Comparison of ENCODE assay signal across 16 cellular contexts in genomic region chr6:150492507-150492906, GRCh38.
DNase-seq lines count a peak whose midpoint lies in the region; ATAC-seq, FAIRE-seq and TF ChIP-seq lines count a peak whose summit lies in the region.
"Had no signal": no experiment of that assay in that cellular context is flagged by ENCODE, and none has a peak within 500 bp of the region (broad histone marks: within the 10 kb centered on the region; RNA-seq: fewer than 3 reads in every experiment).

No MANE protein-coding gene starts in this region.

- peak overlapping the region; percentile 78 for H3K4me2 ChIP-seq in PC-3 (ENCODE audit: low read length)

- FAIRE-seq in H54 (lab: Jason Lieb, UNC): peak; percentile 36
- no peak for FAIRE-seq in bronchial epithelial cell (lab: Jason Lieb, UNC)
- FAIRE-seq: H1 had no signal

- peaks cover 12% of the 10 kb centered on the region for H3K4me1 Mint-ChIP-seq in nephron

- peak overlapping the region; percentile 49; the same call in 1 of the 2 replicates for H3K4me3 ChIP-seq in PC-3 (ENCODE audit: low read length)
- H3K4me3 ChIP-seq in bronchial epithelial cell (ENCODE audit: low read depth, low read length): no peak overlapping the region
- no peak overlapping the region for H3K4me3 ChIP-seq in body of pancreas
- H3K4me3 ChIP-seq: colonic mucosa had no signal

- intact Hi-C loops in PC-3 (cut with micrococcal nuclease): loop anchor here (5.0 kb wide), 1 partner anchor 75 kb away; no protein-coding TSS in a partner anchor
- intact Hi-C loops in body of pancreas (cut with DNase I): no loop called here

- H3K9me3 ChIP-seq in PC-3 (ENCODE audit: low read length): no peaks in the 10 kb centered on the region
- no peaks in the 10 kb centered on the region for H3K9me3 ChIP-seq in body of pancreas
- H3K9me3 ChIP-seq: colonic mucosa had no signal

- TF ChIP-seq POLR2A in H54 (IDR thresholded peaks at IDR 0.05; ENCODE audit: low read depth, low read length) (peak; percentile 42; the same call in 1 of the 2 replicates), body of pancreas (IDR thresholded peaks at IDR 0.05) (no peak)

- CTCF ChIA-PET in PC-3 (lab: Charles Lee): no interaction called here

- no peaks in the 10 kb centered on the region for H3K36me3 ChIP-seq in PC-3 (ENCODE audit: low read depth, low read length)
- H3K36me3 ChIP-seq in bronchial epithelial cell (ENCODE audit: control insufficient read depth, insufficient read depth, low read length): no peaks in the 10 kb centered on the region
- H3K36me3 ChIP-seq in body of pancreas (replicated peaks in 1 of 2; ENCODE audit: insufficient read depth in 1 of 2, low read depth in 2 of 2): no peaks in the 10 kb centered on the region
- H3K36me3 ChIP-seq: colonic mucosa had no signal

- H3K9me2 ChIP-seq in PC-3 (replicated peaks; ENCODE audit: low read length): no peaks in the 10 kb centered on the region

- POLR2A ChIA-PET in PC-3 (lab: Charles Lee; ENCODE audit: unreplicated experiment): interaction anchor here (0.7 kb wide), 1 partner anchor 104 kb away, joined by 4 read pairs; no protein-coding TSS in a partner anchor

- H2AFZ ChIP-seq in PC-3 (ENCODE audit: low read length): peak overlapping the region; percentile 73

- 83 to 89% methylated on average over 2 of the region's 2 CpGs for WGBS in body of pancreas, 2 donors

- no peaks in the 10 kb centered on the region for H3K27me3 Mint-ChIP-seq in nephron (ENCODE audit: low read depth)
- H3K27me3 Mint-ChIP-seq: activated naive CD8-positive, alpha-beta T cell had no signal

- H3K27me3 ChIP-seq in PC-3 (ENCODE audit: low read length) (no peaks in the 10 kb centered on the region), bronchial epithelial cell (ENCODE audit: control insufficient read depth, insufficient read depth, low read length) (no peaks in the 10 kb centered on the region), body of pancreas (no peaks in the 10 kb centered on the region)
- H3K27me3 ChIP-seq: colonic mucosa had no signal

- BruUV-seq in PC-3 (replicated peaks; lab: Mats Ljungman, UMichigan): no TSS peak

- H3K4me1 ChIP-seq in PC-3 (ENCODE audit: insufficient read depth, low read length): peaks cover 39% of the 10 kb centered on the region
- peaks cover 7% of the 10 kb centered on the region for H3K4me1 ChIP-seq in body of pancreas
- H3K4me1 ChIP-seq: colonic mucosa had no signal

- peak overlapping the region; percentile 92 for H3K9ac ChIP-seq in PC-3 (ENCODE audit: low read length)

- no peaks in the 10 kb centered on the region for H4K20me1 ChIP-seq in PC-3 (ENCODE audit: low read length)

- TF ChIP-seq CTCF in PC-3 (conservative IDR thresholded peaks at IDR 0.05; ENCODE audit: low read depth, low read length) (no peak), bronchial epithelial cell (IDR thresholded peaks at IDR 0.05; ENCODE audit: insufficient read depth, low read length, severe bottlenecking) (no peak), nephron (IDR thresholded peaks at IDR 0.05; ENCODE audit: unreplicated experiment in 3 of 3) (no peak), body of pancreas (IDR thresholded peaks at IDR 0.05) (no peak)

- H3F3A ChIP-seq in PC-3 (ENCODE audit: low read length, unreplicated experiment): no peaks in the 10 kb centered on the region

- H3K27ac Mint-ChIP-seq in nephron: peak overlapping the region in 2 of 3 experiments; percentile 20 to 64
- H3K27ac Mint-ChIP-seq: activated naive CD8-positive, alpha-beta T cell; stimulated activated effector memory CD8-positive, alpha-beta T cell treated with anti-CD3 and anti-CD28 coated beads, Interleukin-12 subunit alpha, Interleukin-12 subunit beta, amount 100 ng/mL, for 72 hours had no signal

- DNase-seq in H54 (ENCODE audit: insufficient read length, low spot score): peak; percentile 26
- DNase-seq in PC-3: peak; percentile 82
- DNase-seq in bronchial epithelial cell (ENCODE audit: low read depth): peak; percentile 76
- DNase-seq in body of pancreas: no peak
- DNase-seq in NCI-H446 treated with DMSO at 0.1 percent for 48 hours (lab: John Stamatoyannopoulos, UW): no peak
- DNase-seq in C1 segment of cervical spinal cord (lab: John Stamatoyannopoulos, UW): no peak
- DNase-seq: colonic mucosa; NCI-H2171 treated with DMSO at 0.1 percent for 48 hours; stimulated activated CD4-positive, alpha-beta T cell treated with anti-CD3 and anti-CD28 coated beads, Interleukin-2, amount 100 ng/mL, for 48 hours had no signal

- ATAC-seq in PC-3 (peak; percentile 23), body of pancreas (no peak), GM18520 (IDR thresholded peaks at IDR 0.05; ENCODE audit: unreplicated experiment) (no peak)
- ATAC-seq: stimulated activated effector memory CD8-positive, alpha-beta T cell treated with anti-CD3 and anti-CD28 coated beads, Interleukin-12 subunit alpha, Interleukin-12 subunit beta, amount 100 ng/mL, for 72 hours had no signal

- H3K9me3 Mint-ChIP-seq in nephron: peaks cover 3% of the 10 kb centered on the region

- H3K36me3 Mint-ChIP-seq in nephron (ENCODE audit: low read depth): no peaks in the 10 kb centered on the region
- H3K36me3 Mint-ChIP-seq: activated naive CD8-positive, alpha-beta T cell; stimulated activated effector memory CD8-positive, alpha-beta T cell treated with anti-CD3 and anti-CD28 coated beads, Interleukin-12 subunit alpha, Interleukin-12 subunit beta, amount 100 ng/mL, for 72 hours had no signal

- H3K79me2 ChIP-seq in PC-3 (ENCODE audit: low read length): no peaks in the 10 kb centered on the region

- H3K27ac ChIP-seq in PC-3 (ENCODE audit: low read length) (peak overlapping the region; percentile 100), body of pancreas (no peak overlapping the region)
- H3K27ac ChIP-seq: C4-2B, colonic mucosa, HL-60 had no signal

- H3K4me3 Mint-ChIP-seq in nephron: no peak overlapping the region
- H3K4me3 Mint-ChIP-seq: activated naive CD8-positive, alpha-beta T cell had no signal

Comparison
In these comparisons a context has a peak if more than half of its experiments do, and no peak if none do; other contexts are left out.
1. DNase-seq: peak in H54 (single experiment), PC-3 (single experiment) and bronchial epithelial cell (single experiment); none in body of pancreas (0 of 4), NCI-H446 treated with DMSO at 0.1 percent for 48 hours (single experiment) and C1 segment of cervical spinal cord (0 of 14).